19 cellular contexts compared by ENCODE assay signal in the genomic region with DNA sequence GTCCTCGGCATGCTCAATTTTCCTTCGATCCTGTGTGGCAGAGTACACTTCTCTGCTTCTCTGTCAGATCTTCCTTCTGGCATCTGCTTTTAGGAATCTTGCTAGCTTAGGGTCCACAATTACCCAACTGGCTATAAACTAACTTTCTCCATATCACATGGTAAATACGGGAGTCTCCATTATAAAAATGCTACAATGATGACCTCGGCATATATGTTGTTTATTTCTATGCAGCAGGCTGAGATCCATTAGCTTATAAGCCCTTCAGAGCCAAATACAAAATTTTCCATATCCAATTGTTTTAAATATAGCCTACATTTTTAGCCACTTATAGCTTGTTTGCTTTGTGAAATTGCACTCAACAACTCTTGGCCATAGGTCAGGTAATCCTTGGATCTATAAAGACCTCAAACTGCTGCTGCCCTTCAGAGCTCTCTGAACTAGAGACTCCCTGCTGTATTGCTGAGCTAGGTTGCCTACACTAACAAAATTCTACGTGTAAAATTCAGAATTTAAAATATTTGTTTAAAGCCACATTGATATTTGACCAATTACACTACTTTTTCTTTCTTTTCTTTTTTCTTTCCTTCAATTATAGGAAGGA.
"Had no signal": no experiment of that assay in that cellular context is flagged by ENCODE, and none has a peak within 500 bp of the region (broad histone marks: within the 10 kb centered on the region; RNA-seq: fewer than 3 reads in every experiment).

No MANE protein-coding gene starts in this region.

- H3K36me3 ChIP-seq: heart left ventricle, spleen, tibial artery, upper lobe of left lung, uterus had no signal

- H3K4me3 ChIP-seq: heart left ventricle, psoas muscle, spleen, tibial artery, upper lobe of left lung, uterus had no signal

- ATAC-seq: esophagus mucosa; heart left ventricle; naive thymus-derived CD4-positive, alpha-beta T cell; psoas muscle; sciatic nerve; stimulated activated memory B cell treated with anti-CD40 and anti-IgM and Interleukin-4, amounts not matched to agents 10 μg/mL and 1 μg/mL and 100 μg/mL, for 72 hours had no signal

- H3K4me1 ChIP-seq: parathyroid adenoma, psoas muscle, spleen, tibial artery, upper lobe of left lung, uterus had no signal

- DNase-seq: effector memory CD4-positive, alpha-beta T cell; heart left ventricle; hippocampal formation; mesendoderm; naive thymus-derived CD4-positive, alpha-beta T cell; nephron progenitor cell; psoas muscle; retina; spleen; stimulated activated CD4-positive, alpha-beta T cell treated with anti-CD3 and anti-CD28 coated beads, Interleukin-15, amount 100 ng/mL, for 24 hours; stimulated activated CD4-positive, alpha-beta T cell treated with anti-CD3 and anti-CD28 coated beads, Interleukin-1b, Interleukin-23, amount 100 ng/mL, for 48 hours; stimulated activated CD4-positive, alpha-beta T cell treated with anti-CD3 and anti-CD28 coated beads, Interleukin-4, amount 100 ng/mL, for 24 hours; tibial artery; upper lobe of left lung; uterus had no signal

- H3K27me3 ChIP-seq: heart left ventricle, spleen, tibial artery, upper lobe of left lung, uterus had no signal

- H3K27ac ChIP-seq: heart left ventricle, parathyroid adenoma, psoas muscle, spleen, tibial artery, upper lobe of left lung, uterus had no signal

- H3K9me3 ChIP-seq: heart left ventricle, psoas muscle, spleen, tibial artery, upper lobe of left lung, uterus had no signal
